20 cellular contexts compared by ENCODE assay signal in genomic region chr1:103676335-103676734, GRCh38. TPM values are rescaled to one million over a fixed set of nuclear protein-coding genes. Genes with fewer than 3 reads are reported as not detected.
"Had no signal": no experiment of that assay in that cellular context is flagged by ENCODE, and none has a peak within 500 bp of the region (broad histone marks: within the 10 kb centered on the region; RNA-seq: fewer than 3 reads in every experiment).

No MANE protein-coding gene starts in this region.

RNA-seq across cellular contexts. Expression of gene AMY1B, which starts 19.7 kb away (rescaled TPM):
- total RNA-seq: activated naive CD4-positive, alpha-beta T cell treated with anti-CD3 and anti-CD28 coated beads for 36 hours; activated naive CD4-positive, alpha-beta T cell treated with anti-CD3 and anti-CD28 coated beads, Interleukin-2, amount 50 U/mL, for 72 hours; activated naive CD8-positive, alpha-beta T cell treated with anti-CD3 and anti-CD28 coated beads for 36 hours; activated naive CD8-positive, alpha-beta T cell treated with anti-CD3 and anti-CD28 coated beads, Interleukin-2, amount 10 ng/mL, durations not matched to agents 7 days and 5 days; activated T-cell treated with anti-CD3 and anti-CD28 coated beads, Interleukin-2, amount 50 U/mL, for 4 hours; activated T-cell treated with anti-CD3 and anti-CD28 coated beads, Interleukin-2, amount 50 U/mL, for 72 hours; activated T-helper 1 cell treated with anti-CD3 and anti-CD28 coated beads, Interleukin-12 subunit alpha, Interleukin-12 subunit beta, Interleukin-2, Interleukin-4 antibody, amounts not matched to agents 30 ng/mL and 10 ng/mL and 1 ng/mL, durations not matched to agents 14 hours and 24 hours and 36 hours; activated T-helper 17 cell treated with anti-CD3 and anti-CD28 coated beads, Interleukin-2, amount 50 U/mL, for 72 hours; activated T-helper 2 cell treated with anti-CD3 and anti-CD28 coated beads, Interferon-gamma antibody, Interleukin-2, Interleukin-4, amounts not matched to agents 10 μg/mL and 5 μg/mL and 100 μg/mL, durations not matched to agents 14 hours and 24 hours and 36 hours; adrenal gland; aorta; ascending aorta; astrocyte; body of pancreas; breast epithelium; cardiac muscle cell; cardiac septum; cerebellum; chondrocyte had no signal
- polyA plus RNA-seq: adrenal gland, aorta, cardiac muscle cell had no signal

RNA-seq across cellular contexts. Expression of gene AMY1A, which starts 20.8 kb away (rescaled TPM):
- total RNA-seq: activated naive CD4-positive, alpha-beta T cell treated with anti-CD3 and anti-CD28 coated beads for 36 hours; activated naive CD4-positive, alpha-beta T cell treated with anti-CD3 and anti-CD28 coated beads, Interleukin-2, amount 50 U/mL, for 72 hours; activated naive CD8-positive, alpha-beta T cell treated with anti-CD3 and anti-CD28 coated beads for 36 hours; activated naive CD8-positive, alpha-beta T cell treated with anti-CD3 and anti-CD28 coated beads, Interleukin-2, amount 10 ng/mL, durations not matched to agents 7 days and 5 days; activated T-cell treated with anti-CD3 and anti-CD28 coated beads, Interleukin-2, amount 50 U/mL, for 4 hours; activated T-cell treated with anti-CD3 and anti-CD28 coated beads, Interleukin-2, amount 50 U/mL, for 72 hours; activated T-helper 1 cell treated with anti-CD3 and anti-CD28 coated beads, Interleukin-12 subunit alpha, Interleukin-12 subunit beta, Interleukin-2, Interleukin-4 antibody, amounts not matched to agents 30 ng/mL and 10 ng/mL and 1 ng/mL, durations not matched to agents 14 hours and 24 hours and 36 hours; activated T-helper 17 cell treated with anti-CD3 and anti-CD28 coated beads, Interleukin-2, amount 50 U/mL, for 72 hours; activated T-helper 2 cell treated with anti-CD3 and anti-CD28 coated beads, Interferon-gamma antibody, Interleukin-2, Interleukin-4, amounts not matched to agents 10 μg/mL and 5 μg/mL and 100 μg/mL, durations not matched to agents 14 hours and 24 hours and 36 hours; adrenal gland; aorta; ascending aorta; astrocyte; body of pancreas; breast epithelium; cardiac muscle cell; cardiac septum; cerebellum; chondrocyte had no signal
- polyA plus RNA-seq: adipose tissue, adrenal gland, aorta, cardiac muscle cell had no signal

RNA-seq across cellular contexts. Expression of gene AMY2A, which starts 59.1 kb away (rescaled TPM):
- total RNA-seq: activated naive CD4-positive, alpha-beta T cell treated with anti-CD3 and anti-CD28 coated beads for 36 hours; activated naive CD4-positive, alpha-beta T cell treated with anti-CD3 and anti-CD28 coated beads, Interleukin-2, amount 50 U/mL, for 72 hours; activated naive CD8-positive, alpha-beta T cell treated with anti-CD3 and anti-CD28 coated beads for 36 hours; activated naive CD8-positive, alpha-beta T cell treated with anti-CD3 and anti-CD28 coated beads, Interleukin-2, amount 10 ng/mL, durations not matched to agents 7 days and 5 days; activated T-cell treated with anti-CD3 and anti-CD28 coated beads, Interleukin-2, amount 50 U/mL, for 72 hours; activated T-helper 1 cell treated with anti-CD3 and anti-CD28 coated beads, Interleukin-12 subunit alpha, Interleukin-12 subunit beta, Interleukin-2, Interleukin-4 antibody, amounts not matched to agents 30 ng/mL and 10 ng/mL and 1 ng/mL, durations not matched to agents 14 hours and 24 hours and 36 hours; activated T-helper 17 cell treated with anti-CD3 and anti-CD28 coated beads, Interleukin-2, amount 50 U/mL, for 72 hours; activated T-helper 2 cell treated with anti-CD3 and anti-CD28 coated beads, Interferon-gamma antibody, Interleukin-2, Interleukin-4, amounts not matched to agents 10 μg/mL and 5 μg/mL and 100 μg/mL, durations not matched to agents 14 hours and 24 hours and 36 hours; ascending aorta; astrocyte; cardiac muscle cell; cardiac septum; chondrocyte had no signal
